In genomic region chr7:101589052-101589451, GRCh38 we compare ENCODE assay signal across 18 cellular contexts. TPM values are rescaled to one million over a fixed set of nuclear protein-coding genes. Genes with fewer than 3 reads are reported as not detected.
A peak's percentile ranks its signal among the peaks of the same experiment; 100 is the strongest.
DNase-seq lines count a peak whose midpoint lies in the region; ATAC-seq and TF ChIP-seq lines count a peak whose summit lies in the region.
"Had no signal": no experiment of that assay in that cellular context is flagged by ENCODE, and none has a peak within 500 bp of the region (broad histone marks: within the 10 kb centered on the region; RNA-seq: fewer than 3 reads in every experiment).

No MANE protein-coding gene starts in this region.

- H3K9me3 ChIP-seq in transverse colon, result no peaks in the 10 kb centered on the region
- H3K9me3 ChIP-seq: BE2C had no signal

- peaks cover 6 to 27% (median 17%) of the 10 kb centered on the region in 4 donors for H3K4me1 ChIP-seq in transverse colon
- H3K4me1 ChIP-seq: BE2C had no signal

- H3K4me1 Mint-ChIP-seq in type B pancreatic cell (ENCODE audit: unreplicated experiment) (peaks cover 21% of the 10 kb centered on the region), immature natural killer cell (no peaks in the 10 kb centered on the region)
- H3K4me1 Mint-ChIP-seq: CD4-positive, alpha-beta memory T cell had no signal

- no peak overlapping the region for H3K27ac ChIP-seq in transverse colon

- intact Hi-C loops in transverse colon (cut with DNase I; ENCODE audit: low total_unique reads), result no loop called here

- peaks cover 4% of the 10 kb centered on the region for H3K27me3 Mint-ChIP-seq in type B pancreatic cell
- H3K27me3 Mint-ChIP-seq in immature natural killer cell (ENCODE audit: low read depth in 3 of 3), result peaks cover 0 to 4% (median 2%) of the 10 kb centered on the region in 3 donors
- H3K27me3 Mint-ChIP-seq: CD4-positive, alpha-beta memory T cell had no signal

- TF ChIP-seq POLR2A in transverse colon (IDR thresholded peaks at IDR 0.05), result no peak

- peak; percentile 35 for DNase-seq in D341Med (ENCODE audit: low spot score)
- peak; percentile 6 for DNase-seq in GM20000 (ENCODE audit: low spot score)
- peak; percentile 55 for DNase-seq in type B pancreatic cell (ENCODE audit: extremely low spot score, unreplicated experiment)
- DNase-seq in NCI-H128 (lab: John Stamatoyannopoulos, UW; ENCODE audit: unreplicated experiment), result no peak
- DNase-seq in immature natural killer cell, result no peak
- no peak for DNase-seq in transverse colon
- DNase-seq: ACHN; BE2C; CD4-positive, alpha-beta memory T cell; NCI-H2107; NCI-H226; NCI-H526; PC-3 had no signal

- H3K36me3 ChIP-seq in transverse colon, result no peaks in the 10 kb centered on the region
- H3K36me3 ChIP-seq: BE2C had no signal

- no peak overlapping the region for H3K4me3 ChIP-seq in transverse colon

- H3K9me3 Mint-ChIP-seq in type B pancreatic cell (no peaks in the 10 kb centered on the region), immature natural killer cell (no peaks in the 10 kb centered on the region)
- H3K9me3 Mint-ChIP-seq: CD4-positive, alpha-beta memory T cell had no signal

- 84% methylated on average over 5 of the region's 5 CpGs; no CpG with 5 or more reads in 1 of the 2 donors for WGBS in transverse colon (ENCODE audit: low coverage in 1 of 2), 2 donors

- H3K27me3 ChIP-seq in transverse colon, result no peaks in the 10 kb centered on the region
- H3K27me3 ChIP-seq: BE2C had no signal

- H3K27ac Mint-ChIP-seq in type B pancreatic cell, result no peak overlapping the region
- H3K27ac Mint-ChIP-seq in immature natural killer cell, result no peak overlapping the region
- H3K27ac Mint-ChIP-seq: IgD-negative memory B cell had no signal

- in situ Hi-C loops in transverse colon (cut with MboI; ENCODE audit: low pct_ligation_motif_present in 1 of 4, low pct_unique_long_range_greater_than_20kb in 1 of 4, low sequenced_read_pairs in 3 of 4), result no loop called here

- H3K4me3 Mint-ChIP-seq in type B pancreatic cell, result no peak overlapping the region
- no peak overlapping the region for H3K4me3 Mint-ChIP-seq in immature natural killer cell
- H3K4me3 Mint-ChIP-seq: CD4-positive, alpha-beta memory T cell; IgD-negative memory B cell had no signal

- TF ChIP-seq EP300 in transverse colon (IDR thresholded peaks at IDR 0.05; ENCODE audit: low read depth), result no peak

- H3K36me3 Mint-ChIP-seq in type B pancreatic cell, result peaks cover 4% of the 10 kb centered on the region
- H3K36me3 Mint-ChIP-seq in immature natural killer cell, result no peaks in the 10 kb centered on the region
- H3K36me3 Mint-ChIP-seq: CD4-positive, alpha-beta memory T cell; IgD-negative memory B cell had no signal

- peak; percentile 20 for ATAC-seq in esophagus mucosa
- ATAC-seq: HCT116, PC-3 had no signal

- TF ChIP-seq CTCF in GM20000 (IDR thresholded peaks at IDR 0.05; ENCODE audit: extremely low read depth, missing control alignments), result no peak
- no peak for TF ChIP-seq CTCF in type B pancreatic cell (conservative IDR thresholded peaks at IDR 0.05)
- TF ChIP-seq CTCF in transverse colon (IDR thresholded peaks at IDR 0.05), result no peak

RNA-seq across cellular contexts. Expression of gene MYL10, which starts 40.0 kb away (rescaled TPM):
- total RNA-seq in esophagus mucosa, result not detected
- not detected in 2 replicates for total RNA-seq in type B pancreatic cell (ENCODE audit: low replicate concordance)
- not detected for polyA plus RNA-seq in immature natural killer cell
- not detected for total RNA-seq in transverse colon
- total RNA-seq: CD4-positive, alpha-beta memory T cell; Daoy; HT1080 had no signal
- polyA plus RNA-seq: CD4-positive, alpha-beta memory T cell; IgD-negative memory B cell had no signal

Comparison
In these comparisons a context has a peak if more than half of its experiments do, and no peak if none do; other contexts are left out.
1. DNase-seq: peak in D341Med (single experiment), GM20000 (single experiment) and type B pancreatic cell (single experiment); none in NCI-H128 (single experiment), immature natural killer cell (0 of 3) and transverse colon (single experiment).